23 cellular contexts compared by ENCODE assay signal in the genomic region with DNA sequence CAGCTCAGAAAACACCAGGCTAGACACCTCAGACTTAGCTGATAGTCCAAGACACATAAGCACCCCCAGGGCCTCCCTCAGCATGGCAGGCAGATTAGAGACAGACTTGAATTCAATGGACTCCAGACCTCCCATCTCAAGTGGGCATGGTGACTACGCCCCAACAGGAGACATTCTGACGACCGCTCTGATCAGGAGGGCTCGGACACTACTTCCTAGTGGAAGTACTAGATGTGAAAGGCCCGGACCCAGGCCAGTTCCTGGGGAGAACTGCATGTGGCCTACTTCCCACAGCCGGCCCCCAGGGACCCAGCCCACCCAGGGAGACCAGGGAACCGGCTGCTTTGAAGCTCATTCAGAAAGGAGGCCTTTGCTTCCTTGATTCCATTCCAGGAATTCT.
"Had no signal": no experiment of that assay in that cellular context is flagged by ENCODE, and none has a peak within 500 bp of the region (broad histone marks: within the 10 kb centered on the region; RNA-seq: fewer than 3 reads in every experiment).

No MANE protein-coding gene starts in this region.

- H3K27ac ChIP-seq: body of pancreas, epithelial cell of prostate, foreskin keratinocyte had no signal

- H3K27ac Mint-ChIP-seq: activated CD4-positive, alpha-beta memory T cell treated with anti-CD3 and anti-CD28 coated beads, Interleukin-2, amount 10 ng/mL, durations not matched to agents 7 days and 5 days; activated T-helper 17 cell treated with anti-CD3 and anti-CD28 coated beads, Interleukin-2, amount 50 U/mL, for 72 hours; immature natural killer cell; mesothelial cell of epicardium; nephron; stimulated activated effector memory CD8-positive, alpha-beta T cell treated with anti-CD3 and anti-CD28 coated beads, Interleukin-12 subunit alpha, Interleukin-12 subunit beta, amount 100 ng/mL, for 72 hours; T-cell had no signal

- DNase-seq: activated CD4-positive, alpha-beta memory T cell treated with anti-CD3 and anti-CD28 coated beads, Interleukin-2, amount 10 ng/mL, durations not matched to agents 7 days and 5 days; activated CD4-positive, alpha-beta T cell treated with anti-CD3 and anti-CD28 coated beads for 48 hours; activated CD4-positive, CD25-positive, alpha-beta regulatory T cell; activated naive CD4-positive, alpha-beta T cell; activated T-cell treated with anti-CD3 and anti-CD28 coated beads, Interleukin-2, amount 50 U/mL, for 1 hour; body of pancreas; central memory CD4-positive, alpha-beta T cell; dorsolateral prefrontal cortex; foreskin keratinocyte; head of caudate nucleus; immature natural killer cell; stimulated activated CD4-positive, alpha-beta T cell treated with anti-CD3 and anti-CD28 coated beads, Interleukin-4, amount 100 ng/mL, for 24 hours; T-cell; T-helper 9 cell had no signal

- H3K4me1 Mint-ChIP-seq: activated T-helper 17 cell treated with anti-CD3 and anti-CD28 coated beads, Interleukin-2, amount 50 U/mL, for 72 hours; mesothelial cell of epicardium; nephron had no signal

- ATAC-seq: activated T-helper 17 cell treated with anti-CD3 and anti-CD28 coated beads, Interleukin-2, amount 50 U/mL, for 72 hours; body of pancreas; foreskin keratinocyte; SK-N-SH treated with all-trans-retinoic acid at 6 μM for 48 hours; stimulated activated effector memory CD8-positive, alpha-beta T cell treated with anti-CD3 and anti-CD28 coated beads, Interleukin-12 subunit alpha, Interleukin-12 subunit beta, amount 100 ng/mL, for 72 hours; T-cell had no signal

- H3K36me3 ChIP-seq: thyroid gland, vagina had no signal

- H3K9me3 ChIP-seq: body of pancreas, thyroid gland, vagina had no signal

- H3K4me1 ChIP-seq: body of pancreas, foreskin keratinocyte had no signal

- H3K4me3 Mint-ChIP-seq: activated CD4-positive, alpha-beta memory T cell treated with anti-CD3 and anti-CD28 coated beads, Interleukin-2, amount 10 ng/mL, durations not matched to agents 7 days and 5 days; activated T-helper 17 cell treated with anti-CD3 and anti-CD28 coated beads, Interleukin-2, amount 50 U/mL, for 72 hours; immature natural killer cell; mesothelial cell of epicardium; nephron; stimulated activated effector memory CD8-positive, alpha-beta T cell treated with anti-CD3 and anti-CD28 coated beads, Interleukin-12 subunit alpha, Interleukin-12 subunit beta, amount 100 ng/mL, for 72 hours; T-cell had no signal

- H3K36me3 Mint-ChIP-seq: immature natural killer cell; stimulated activated effector memory CD8-positive, alpha-beta T cell treated with anti-CD3 and anti-CD28 coated beads, Interleukin-12 subunit alpha, Interleukin-12 subunit beta, amount 100 ng/mL, for 72 hours; T-cell had no signal

- H3K4me3 ChIP-seq: body of pancreas, dorsolateral prefrontal cortex, lung, thyroid gland, vagina had no signal

- H3K9me3 Mint-ChIP-seq: activated CD4-positive, alpha-beta memory T cell treated with anti-CD3 and anti-CD28 coated beads, Interleukin-2, amount 10 ng/mL, durations not matched to agents 7 days and 5 days; activated T-helper 17 cell treated with anti-CD3 and anti-CD28 coated beads, Interleukin-2, amount 50 U/mL, for 72 hours; immature natural killer cell; mesothelial cell of epicardium; nephron; stimulated activated effector memory CD8-positive, alpha-beta T cell treated with anti-CD3 and anti-CD28 coated beads, Interleukin-12 subunit alpha, Interleukin-12 subunit beta, amount 100 ng/mL, for 72 hours; T-cell had no signal

- H3K27me3 ChIP-seq: body of pancreas, dorsolateral prefrontal cortex, foreskin keratinocyte, thyroid gland, vagina had no signal

- H3K27me3 Mint-ChIP-seq: activated CD4-positive, alpha-beta memory T cell treated with anti-CD3 and anti-CD28 coated beads, Interleukin-2, amount 10 ng/mL, durations not matched to agents 7 days and 5 days; activated T-helper 17 cell treated with anti-CD3 and anti-CD28 coated beads, Interleukin-2, amount 50 U/mL, for 72 hours; T-cell had no signal
